ENCODE assay signal across 8 cellular contexts in genomic region chrX:282000-282681, GRCh38. TPM values are rescaled to one million over a fixed set of nuclear protein-coding genes. Genes with fewer than 3 reads are reported as not detected.
DNase-seq lines count a peak whose midpoint lies in the region; ATAC-seq and TF ChIP-seq lines count a peak whose summit lies in the region.
"Not testable (repeated sequence)": the region's sequence is repeated elsewhere in the genome, so short reads cannot be mapped to it uniquely, and the experiment has no call there.

No MANE protein-coding gene starts in this region.

- not testable (repeated sequence) for H3K23ac ChIP-seq in neuronal stem cell (ENCODE audit: low read depth, low read length, poor library complexity)

- not testable (repeated sequence) for H3K27ac ChIP-seq in MM.1S (ENCODE audit: low read length); upper lobe of right lung
- H3K27ac ChIP-seq in esophagus muscularis mucosa (replicated peaks in 1 of 4) = peak overlapping the region in 3 of 4 donors; percentile 23 to 68 (median 34)
- peak overlapping the region; percentile 98 for H3K27ac ChIP-seq in neuronal stem cell (replicated peaks; ENCODE audit: low read length)

- H3K9me3 Mint-ChIP-seq in activated CD4-positive, alpha-beta T cell treated with anti-CD3 and anti-CD28 coated beads for 36 hours (ENCODE audit: low read depth); activated naive CD8-positive, alpha-beta T cell treated with anti-CD3 and anti-CD28 coated beads for 36 hours: not testable (repeated sequence)

- not testable (repeated sequence) for H4K20me1 ChIP-seq in MM.1S (ENCODE audit: insufficient read depth, low read length)

- H3K36me3 ChIP-seq in MM.1S (replicated peaks; ENCODE audit: insufficient read depth, low read length); kidney epithelial cell (ENCODE audit: control insufficient read depth, insufficient read depth, low read length): not testable (repeated sequence)
- peaks cover 0 to 19% (median 0%) of the 10 kb centered on the region in 4 donors for H3K36me3 ChIP-seq in esophagus muscularis mucosa
- peaks cover 27 to 32% of the 10 kb centered on the region in 2 donors for H3K36me3 ChIP-seq in neuronal stem cell (replicated peaks in 1 of 2; ENCODE audit: control insufficient read depth in 2 of 2, insufficient read depth in 2 of 2, low read length in 2 of 2)
- H3K36me3 ChIP-seq in upper lobe of right lung = peaks cover 15% of the 10 kb centered on the region

- TF ChIP-seq POLR2A in esophagus muscularis mucosa (IDR thresholded peaks at IDR 0.05; ENCODE audit: low read depth) = not testable (repeated sequence)

- TF ChIP-seq EP300 in esophagus muscularis mucosa (IDR thresholded peaks at IDR 0.05) = not testable (repeated sequence)

- peak overlapping the region; percentile 46; the same call in 1 of the 2 replicates for H3K9ac ChIP-seq in MM.1S (ENCODE audit: low read length)
- H3K9ac ChIP-seq in neuronal stem cell (ENCODE audit: low read depth, low read length, poor library complexity) = not testable (repeated sequence)

- not testable (repeated sequence) for H4K8ac ChIP-seq in neuronal stem cell (ENCODE audit: low read depth, low read length)

- DNase-seq in ELF-1 (ENCODE audit: low read depth, low spot score) (peak; percentile 41), upper lobe of right lung (peak; percentile 39)
- DNase-seq in MM.1S; activated CD4-positive, alpha-beta T cell treated with anti-CD3 and anti-CD28 coated beads for 36 hours; activated naive CD8-positive, alpha-beta T cell treated with anti-CD3 and anti-CD28 coated beads for 36 hours; esophagus muscularis mucosa (ENCODE audit: extremely low spot score); kidney epithelial cell (ENCODE audit: low read depth); neuronal stem cell (ENCODE audit: low spot score): not testable (repeated sequence)

- not testable (repeated sequence) for TF ChIP-seq CTCF in MM.1S (IDR thresholded peaks at IDR 0.05; ENCODE audit: low read length); esophagus muscularis mucosa (IDR thresholded peaks at IDR 0.05); kidney epithelial cell (IDR thresholded peaks at IDR 0.05; ENCODE audit: insufficient read depth, low read length, poor library complexity, severe bottlenecking); upper lobe of right lung (IDR thresholded peaks at IDR 0.05)

- not testable (repeated sequence) for H2AFZ ChIP-seq in MM.1S (ENCODE audit: low read length); neuronal stem cell (ENCODE audit: low read length)

- H3K4ac ChIP-seq in neuronal stem cell (ENCODE audit: low read length) = not testable (repeated sequence)

- peak overlapping the region; percentile 81 for H2BK15ac ChIP-seq in neuronal stem cell (ENCODE audit: low read length)

- H3F3A ChIP-seq in MM.1S (ENCODE audit: insufficient read depth, low read length) = not testable (repeated sequence)

- H3K79me2 ChIP-seq in MM.1S (ENCODE audit: low read length) = not testable (repeated sequence)

- not testable (repeated sequence) for H3K27me3 ChIP-seq in MM.1S (replicated peaks; ENCODE audit: insufficient read depth, low read length); esophagus muscularis mucosa; kidney epithelial cell (ENCODE audit: control insufficient read depth, insufficient read depth, low read length); neuronal stem cell (ENCODE audit: control insufficient read depth in 3 of 3, insufficient read depth in 3 of 3, low read depth in 1 of 3, low read length in 3 of 3); upper lobe of right lung

- H2BK120ac ChIP-seq in neuronal stem cell (ENCODE audit: low read depth, low read length) = not testable (repeated sequence)

- CTCF ChIA-PET in activated CD4-positive, alpha-beta T cell treated with anti-CD3 and anti-CD28 coated beads for 36 hours (lab: Charles Lee) = not testable (repeated sequence)

- H3K36me3 Mint-ChIP-seq in activated CD4-positive, alpha-beta T cell treated with anti-CD3 and anti-CD28 coated beads for 36 hours (ENCODE audit: low read depth) = peaks cover 29% of the 10 kb centered on the region
- peaks cover 15% of the 10 kb centered on the region for H3K36me3 Mint-ChIP-seq in activated naive CD8-positive, alpha-beta T cell treated with anti-CD3 and anti-CD28 coated beads for 36 hours

- H2AK5ac ChIP-seq in neuronal stem cell (ENCODE audit: low read depth, low read length) = not testable (repeated sequence)

- H3K18ac ChIP-seq in neuronal stem cell (ENCODE audit: low read length) = not testable (repeated sequence)

- ATAC-seq in activated CD4-positive, alpha-beta T cell treated with anti-CD3 and anti-CD28 coated beads for 36 hours; upper lobe of right lung: not testable (repeated sequence)

- intact Hi-C loops in activated CD4-positive, alpha-beta T cell treated with anti-CD3 and anti-CD28 coated beads for 36 hours (cut with DNase I, micrococcal nuclease) = loop anchor here in 1 of 2 experiments (5.0 kb wide), 1 partner anchor 1110 kb away; the partner anchor contains the start of gene SLC25A6
- intact Hi-C loops in esophagus muscularis mucosa (cut with DNase I) = loop anchor here (5.0 kb wide), 1 partner anchor 35 kb away; the partner anchor contains the start of gene GTPBP6
- intact Hi-C loops in upper lobe of right lung (cut with DNase I) = not testable (repeated sequence)

- POLR2A ChIA-PET in activated CD4-positive, alpha-beta T cell treated with anti-CD3 and anti-CD28 coated beads for 36 hours (lab: Charles Lee) = not testable (repeated sequence)

- not testable (repeated sequence) for H3K9me2 ChIP-seq in MM.1S (replicated peaks; ENCODE audit: insufficient read depth, low read length)

- not testable (repeated sequence) for H3K14ac ChIP-seq in neuronal stem cell (ENCODE audit: low read length)

- H3K4me3 ChIP-seq in MM.1S (ENCODE audit: low read length) = peak overlapping the region; percentile 63
- H3K4me3 ChIP-seq in esophagus muscularis mucosa = peak overlapping the region in 1 of 4 donors; percentile 45
- peak overlapping the region; percentile 37 for H3K4me3 ChIP-seq in kidney epithelial cell (ENCODE audit: low read depth, low read length)
- H3K4me3 ChIP-seq in neuronal stem cell (ENCODE audit: low read length in 2 of 2) = peak overlapping the region; percentile 52 to 56
- peak overlapping the region; percentile 38 for H3K4me3 ChIP-seq in upper lobe of right lung

- not testable (repeated sequence) for H2BK5ac ChIP-seq in neuronal stem cell (ENCODE audit: low read length)

- peaks cover 18% of the 10 kb centered on the region for H3K79me1 ChIP-seq in neuronal stem cell (ENCODE audit: low read depth, low read length)

- H3K27ac Mint-ChIP-seq in activated CD4-positive, alpha-beta T cell treated with anti-CD3 and anti-CD28 coated beads for 36 hours = peak overlapping the region; percentile 88
- H3K27ac Mint-ChIP-seq in activated naive CD8-positive, alpha-beta T cell treated with anti-CD3 and anti-CD28 coated beads for 36 hours = peak overlapping the region; percentile 78

- not testable (repeated sequence) for H2BK12ac ChIP-seq in neuronal stem cell (ENCODE audit: low read length)

- 83% methylated on average over 21 of the region's 21 CpGs for WGBS in esophagus muscularis mucosa
- no CpG with 5 or more reads among the region's 21 CpGs for WGBS in neuronal stem cell (ENCODE audit: extremely low coverage in 2 of 2, insufficient read length in 2 of 2, insufficient replicate concordance in 1 of 2), 2 donors

- not testable (repeated sequence) for H3K27me3 Mint-ChIP-seq in activated CD4-positive, alpha-beta T cell treated with anti-CD3 and anti-CD28 coated beads for 36 hours; activated naive CD8-positive, alpha-beta T cell treated with anti-CD3 and anti-CD28 coated beads for 36 hours

- not testable (repeated sequence) for H3K9me3 ChIP-seq in MM.1S (replicated peaks; ENCODE audit: insufficient read depth, low read length); esophagus muscularis mucosa; neuronal stem cell (replicated peaks in 1 of 2; ENCODE audit: control insufficient read depth in 2 of 2, insufficient read depth in 1 of 2, low read depth in 1 of 2, low read length in 2 of 2); upper lobe of right lung

- not testable (repeated sequence) for H4K91ac ChIP-seq in neuronal stem cell (ENCODE audit: low read depth, low read length, poor library complexity)

- peak overlapping the region; percentile 94 for H3K4me3 Mint-ChIP-seq in activated CD4-positive, alpha-beta T cell treated with anti-CD3 and anti-CD28 coated beads for 36 hours
- peak overlapping the region; percentile 79 for H3K4me3 Mint-ChIP-seq in activated naive CD8-positive, alpha-beta T cell treated with anti-CD3 and anti-CD28 coated beads for 36 hours

- not testable (repeated sequence) for H3K4me1 ChIP-seq in MM.1S (ENCODE audit: low read length); neuronal stem cell (ENCODE audit: control insufficient read depth in 2 of 2, insufficient read depth in 1 of 2, low read depth in 1 of 2, low read length in 2 of 2); upper lobe of right lung
- peaks cover 0 to 33% (median 20%) of the 10 kb centered on the region in 4 donors for H3K4me1 ChIP-seq in esophagus muscularis mucosa

- H3K4me1 Mint-ChIP-seq in activated CD4-positive, alpha-beta T cell treated with anti-CD3 and anti-CD28 coated beads for 36 hours = peaks cover 26% of the 10 kb centered on the region
- peaks cover 26% of the 10 kb centered on the region for H3K4me1 Mint-ChIP-seq in activated naive CD8-positive, alpha-beta T cell treated with anti-CD3 and anti-CD28 coated beads for 36 hours

- H3K4me2 ChIP-seq in MM.1S (ENCODE audit: low read depth, low read length) (peak overlapping the region; percentile 57; the same call in 1 of the 2 replicates), neuronal stem cell (ENCODE audit: insufficient read depth, low read length, poor library complexity, severe bottlenecking) (peak overlapping the region; percentile 73)

RNA-seq across cellular contexts. Expression of gene PLCXD1, which starts 1.0 kb away (rescaled TPM):
- total RNA-seq in activated CD4-positive, alpha-beta T cell treated with anti-CD3 and anti-CD28 coated beads for 36 hours = 100 to 1,000 TPM in 1 of 2 experiments, 10 to 100 TPM in 1; 92.8 to 127 TPM
- total RNA-seq in activated naive CD8-positive, alpha-beta T cell treated with anti-CD3 and anti-CD28 coated beads for 36 hours = 10 to 100 TPM; 43.1 to 43.8 TPM
- total RNA-seq in esophagus muscularis mucosa = 1 to 10 TPM; 2.1 to 8.9 (median 2.4) TPM
- total RNA-seq in kidney epithelial cell = 13.8 and 20.2 TPM in 2 replicates
- 32.6 TPM for polyA plus RNA-seq in neuronal stem cell (2013, experiment 1 of 2)
- 33.7 TPM for polyA plus RNA-seq in neuronal stem cell (2013, experiment 2 of 2)
- 34.4 TPM for total RNA-seq in upper lobe of right lung

RNA-seq across cellular contexts. Expression of gene GTPBP6, which starts 36.5 kb away (rescaled TPM):
- 10 to 100 TPM; 54.5 to 60.2 TPM for total RNA-seq in activated CD4-positive, alpha-beta T cell treated with anti-CD3 and anti-CD28 coated beads for 36 hours
- total RNA-seq in activated naive CD8-positive, alpha-beta T cell treated with anti-CD3 and anti-CD28 coated beads for 36 hours = 10 to 100 TPM; 70.5 to 71.7 TPM
- total RNA-seq in esophagus muscularis mucosa (10 to 100 TPM; 31.6 to 61.4 (median 55.5) TPM), kidney epithelial cell (49.5 and 55.0 TPM in 2 replicates), upper lobe of right lung (55.1 TPM)
- 42.2 TPM for polyA plus RNA-seq in neuronal stem cell (2013, experiment 1 of 2)
- polyA plus RNA-seq in neuronal stem cell (2013, experiment 2 of 2) = 42.0 TPM
